Comparison of ENCODE assay signal across 21 cellular contexts in the genomic region with DNA sequence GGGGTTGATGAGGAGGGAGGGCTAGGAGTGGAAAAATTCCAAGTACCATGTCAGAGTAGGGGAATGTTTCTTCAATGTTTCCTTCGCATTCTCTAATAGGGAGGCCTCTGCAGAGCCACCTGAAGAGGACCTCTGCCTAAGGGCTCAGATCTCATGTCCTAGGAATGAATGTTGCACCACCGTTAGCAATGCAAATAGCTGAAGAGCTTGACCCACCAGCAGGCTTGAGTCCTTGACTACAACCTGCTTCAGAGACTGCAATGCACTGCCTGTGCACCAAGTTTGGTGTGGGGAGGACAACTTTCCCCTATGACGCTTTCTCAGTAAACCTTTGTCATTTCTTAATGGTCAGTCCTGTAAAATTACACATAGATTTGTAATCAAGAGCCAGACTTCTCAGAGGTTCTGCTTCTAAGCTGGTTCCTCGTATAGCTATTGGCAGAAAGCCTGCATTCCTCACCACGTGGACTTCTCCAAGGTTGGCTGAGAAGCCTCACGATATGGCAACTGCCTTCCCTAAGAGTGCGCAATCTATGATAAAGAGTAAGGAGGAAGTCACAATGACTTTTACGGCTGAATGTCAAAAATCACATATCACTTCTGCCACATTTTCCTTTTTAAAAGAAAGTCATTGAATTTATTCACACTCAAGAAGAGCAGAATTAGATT.
"Had no signal": no experiment of that assay in that cellular context is flagged by ENCODE, and none has a peak within 500 bp of the region (broad histone marks: within the 10 kb centered on the region; RNA-seq: fewer than 3 reads in every experiment).

No MANE protein-coding gene starts in this region.

- DNase-seq: activated CD4-positive, alpha-beta T cell treated with anti-CD3 and anti-CD28 coated beads for 36 hours; activated CD4-positive, alpha-beta T cell treated with anti-CD3 and anti-CD28 coated beads, Interleukin-2, amount 50 U/mL, for 48 hours; activated CD8-positive, alpha-beta memory T cell treated with anti-CD3 and anti-CD28 coated beads, Interleukin-2, amount 10 ng/mL, durations not matched to agents 7 days and 5 days; activated naive CD4-positive, alpha-beta T cell treated with Interleukin-2 at 50 U/mL for 16 hours; activated naive CD8-positive, alpha-beta T cell treated with anti-CD3 and anti-CD28 coated beads, Interleukin-2, amount 10 ng/mL, durations not matched to agents 7 days and 5 days; amygdala; caudate nucleus; dorsolateral prefrontal cortex; foreskin melanocyte; hypothalamus; kidney; occipital lobe; stimulated activated CD4-positive, alpha-beta T cell treated with anti-CD3 and anti-CD28 coated beads, Interleukin-12 subunit alpha, Interleukin-12 subunit beta, amount 100 ng/mL, for 4 hours; stimulated activated CD4-positive, alpha-beta T cell treated with anti-CD3 and anti-CD28 coated beads, Interleukin-1b, Interleukin-23, amount 100 ng/mL, for 48 hours; stimulated activated CD8-positive, alpha-beta memory T cell treated with anti-CD3 and anti-CD28 coated beads, Interleukin-4, amount 100 ng/mL, for 48 hours; stimulated activated naive CD4-positive, alpha-beta T cell; T1000 had no signal

- ATAC-seq: activated CD4-positive, alpha-beta T cell treated with anti-CD3 and anti-CD28 coated beads for 36 hours; activated CD8-positive, alpha-beta memory T cell treated with anti-CD3 and anti-CD28 coated beads, Interleukin-2, amount 10 ng/mL, durations not matched to agents 7 days and 5 days; left lobe of liver; WTC11 had no signal

- H3K4me3 ChIP-seq: dorsolateral prefrontal cortex, right atrium auricular region had no signal

- H3K27me3 ChIP-seq: right atrium auricular region had no signal

- H3K36me3 ChIP-seq: right atrium auricular region had no signal

- H3K27ac ChIP-seq: dorsolateral prefrontal cortex, epithelial cell of prostate, right atrium auricular region had no signal

- H3K4me1 ChIP-seq: right atrium auricular region had no signal

- H3K9me3 ChIP-seq: right atrium auricular region had no signal
